ENCODE assay signal across 1 cellular context in the genomic region with DNA sequence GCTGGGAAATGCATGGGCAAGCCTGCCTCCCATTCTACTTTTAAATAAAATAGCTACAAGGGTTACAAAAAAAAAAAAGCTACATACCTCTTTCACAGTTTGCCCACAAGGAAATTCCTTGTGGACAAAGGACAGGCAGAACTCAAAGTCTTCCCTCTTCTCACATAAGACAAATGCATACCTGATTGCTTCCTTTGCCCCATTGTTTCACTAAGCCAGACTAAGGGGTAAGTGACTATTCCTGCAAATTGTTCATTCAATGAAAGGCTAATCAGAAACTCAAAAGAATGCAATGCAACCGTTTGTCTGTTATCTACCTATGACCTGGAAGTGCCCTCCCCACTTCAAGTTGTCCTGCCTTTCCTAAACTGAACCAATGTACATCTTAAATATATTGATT.
TF ChIP-seq lines count a peak whose summit lies in the region.

No MANE protein-coding gene starts in this region.

TF ChIP-seq in endothelial cell of umbilical vein, 7 proteins besides CTCF, POLR2A, EP300 and RAD21 (continued from another document):
- no peak for TF ChIP-seq FOS (IDR thresholded peaks at IDR 0.05; ENCODE audit: borderline replicate concordance, insufficient read depth, low read length)
- TF ChIP-seq, protein P1, sequence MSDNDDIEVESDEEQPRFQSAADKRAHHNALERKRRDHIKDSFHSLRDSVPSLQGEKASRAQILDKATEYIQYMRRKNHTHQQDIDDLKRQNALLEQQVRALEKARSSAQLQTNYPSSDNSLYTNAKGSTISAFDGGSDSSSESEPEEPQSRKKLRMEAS (IDR thresholded peaks at IDR 0.05; ENCODE audit: insufficient read depth, insufficient read length) = no peak
- TF ChIP-seq POLR2AphosphoS5 (IDR thresholded peaks at IDR 0.05; ENCODE audit: insufficient read depth, low read depth, low read length) = no peak
- TF ChIP-seq MYC (IDR thresholded peaks at IDR 0.05; ENCODE audit: low read depth, low read length) = no peak
- no peak for TF ChIP-seq JUN (IDR thresholded peaks at IDR 0.05; ENCODE audit: borderline replicate concordance, insufficient read depth, insufficient read length, low read depth)
- no peak for TF ChIP-seq GATA2 (IDR thresholded peaks at IDR 0.05; ENCODE audit: insufficient read depth, insufficient read length, low read depth, low read length)
